ENCODE assay signal across 14 cellular contexts in genomic region chr2:23418490-23418911, GRCh38. TPM values are rescaled to one million over a fixed set of nuclear protein-coding genes. Genes with fewer than 3 reads are reported as not detected.
A peak's percentile ranks its signal among the peaks of the same experiment; 100 is the strongest.
DNase-seq lines count a peak whose midpoint lies in the region; ATAC-seq, FAIRE-seq and TF ChIP-seq lines count a peak whose summit lies in the region.
"Had no signal": no experiment of that assay in that cellular context is flagged by ENCODE, and none has a peak within 500 bp of the region (broad histone marks: within the 10 kb centered on the region; RNA-seq: fewer than 3 reads in every experiment).

No MANE protein-coding gene starts in this region.

- H4K20me1 ChIP-seq in astrocyte (ENCODE audit: insufficient read depth, low read length) (no peaks in the 10 kb centered on the region), hepatocyte (ENCODE audit: insufficient read depth, poor library complexity, severe bottlenecking) (no peaks in the 10 kb centered on the region), smooth muscle cell (ENCODE audit: low read depth) (no peaks in the 10 kb centered on the region), PC-9 (ENCODE audit: insufficient read depth) (peaks cover 3% of the 10 kb centered on the region; the same call in 1 of the 2 replicates)

- DNase-seq in HS-5 (ENCODE audit: low read depth) (peak; percentile 80), astrocyte (ENCODE audit: low read depth) (peak; percentile 52), hepatocyte (ENCODE audit: low spot score) (peak; percentile 59), smooth muscle cell (lab: John Stamatoyannopoulos, UW; ENCODE audit: unreplicated experiment) (no peak), PC-9 (no peak), lower lobe of right lung (no peak), germinal center (ENCODE audit: low spot score) (no peak), NCI-H187 treated with DMSO at 0.1 percent for 48 hours (lab: John Stamatoyannopoulos, UW) (no peak)
- DNase-seq: aorta; DMS79; GOT3; NCI-H526 treated with DMSO at 0.1 percent for 48 hours; stimulated activated naive CD4-positive, alpha-beta T cell; T-cell had no signal

- BruUV-seq in PC-9 (replicated peaks; lab: Mats Ljungman, UMichigan) = no TSS peak

- H3K4me2 ChIP-seq in astrocyte (ENCODE audit: low read length) = peak overlapping the region; percentile 49
- H3K4me2 ChIP-seq in hepatocyte = no peak overlapping the region
- peak overlapping the region; percentile 47 for H3K4me2 ChIP-seq in smooth muscle cell
- no peak overlapping the region for H3K4me2 ChIP-seq in PC-9

- no peaks in the 10 kb centered on the region for H3K9me3 Mint-ChIP-seq in astrocyte (ENCODE audit: unreplicated experiment)
- H3K9me3 Mint-ChIP-seq: T-cell had no signal

- H3K4me3 ChIP-seq in astrocyte (ENCODE audit: insufficient read depth, low read depth, low read length) (no peak overlapping the region), hepatocyte (no peak overlapping the region), smooth muscle cell (no peak overlapping the region), PC-9 (no peak overlapping the region), lower lobe of right lung (no peak overlapping the region)

- intact Hi-C loops in PC-9 (cut with micrococcal nuclease; ENCODE audit: unreplicated experiment) = no loop called here
- intact Hi-C loops in lower lobe of right lung (cut with DNase I) = no loop called here

- CTCF ChIA-PET in PC-9 (lab: Charles Lee) = no interaction called here

- TF ChIP-seq CTCF in astrocyte (IDR thresholded peaks at IDR 0.05; ENCODE audit: insufficient read depth, low read depth, low read length) = no peak
- no peak for TF ChIP-seq CTCF in hepatocyte (IDR thresholded peaks at IDR 0.05; ENCODE audit: poor library complexity)
- no peak for TF ChIP-seq CTCF in smooth muscle cell (IDR thresholded peaks at IDR 0.05; ENCODE audit: borderline replicate concordance, insufficient read depth, poor library complexity, severe bottlenecking)
- TF ChIP-seq CTCF in PC-9 (conservative IDR thresholded peaks at IDR 0.05) = no peak
- TF ChIP-seq CTCF in lower lobe of right lung (IDR thresholded peaks at IDR 0.05) = no peak

- no peaks in the 10 kb centered on the region for H3K9me2 ChIP-seq in hepatocyte (replicated peaks; ENCODE audit: insufficient read depth)
- H3K9me2 ChIP-seq in PC-9 (ENCODE audit: insufficient read depth) = no peaks in the 10 kb centered on the region

- H3K27ac Mint-ChIP-seq in astrocyte (ENCODE audit: unreplicated experiment) = no peak overlapping the region
- H3K27ac Mint-ChIP-seq: T-cell had no signal

- peaks cover 20% of the 10 kb centered on the region for H3K4me1 Mint-ChIP-seq in astrocyte (ENCODE audit: low read depth, unreplicated experiment)
- H3K4me1 Mint-ChIP-seq: T-cell had no signal

- WGBS in hepatocyte (ENCODE audit: low lambda C conversion rate, missing lambda C conversion rate) = 39% methylated on average over 6 of the region's 6 CpGs
- WGBS in smooth muscle cell (ENCODE audit: low lambda C conversion rate) = under 1% methylated on average over 6 of the region's 6 CpGs

- H2AFZ ChIP-seq in astrocyte (ENCODE audit: low read depth, low read length) (no peak overlapping the region), hepatocyte (no peak overlapping the region), smooth muscle cell (ENCODE audit: low read depth) (no peak overlapping the region), PC-9 (no peak overlapping the region)

- no peak overlapping the region for H3K4me3 Mint-ChIP-seq in astrocyte (ENCODE audit: unreplicated experiment)
- H3K4me3 Mint-ChIP-seq: T-cell had no signal

- ATAC-seq in lower lobe of right lung = no peak
- ATAC-seq: T-cell had no signal

- H3K27ac ChIP-seq in astrocyte (ENCODE audit: low read depth, low read length) (no peak overlapping the region), hepatocyte (peak overlapping the region; percentile 55), smooth muscle cell (ENCODE audit: low read depth) (peak overlapping the region; percentile 85), PC-9 (no peak overlapping the region), lower lobe of right lung (no peak overlapping the region)

- H3K9ac ChIP-seq in astrocyte (ENCODE audit: low read length) (no peak overlapping the region), smooth muscle cell (ENCODE audit: low read depth) (peak overlapping the region; percentile 45)

- peaks cover 5% of the 10 kb centered on the region for H3K36me3 Mint-ChIP-seq in astrocyte (ENCODE audit: low read depth, unreplicated experiment)
- H3K36me3 Mint-ChIP-seq: T-cell had no signal

- H3F3A ChIP-seq in smooth muscle cell (ENCODE audit: low read depth) (peaks cover 7% of the 10 kb centered on the region), PC-9 (ENCODE audit: insufficient read depth, low read depth) (no peaks in the 10 kb centered on the region; the same call in 1 of the 2 replicates)

- H3K4me1 ChIP-seq in astrocyte (ENCODE audit: insufficient read depth, low read length) (peaks cover 10% of the 10 kb centered on the region), hepatocyte (ENCODE audit: insufficient read depth) (peaks cover 8% of the 10 kb centered on the region), smooth muscle cell (ENCODE audit: low read depth) (peaks cover 28% of the 10 kb centered on the region), PC-9 (replicated peaks; ENCODE audit: insufficient read depth) (no peaks in the 10 kb centered on the region), lower lobe of right lung (no peaks in the 10 kb centered on the region)

- peaks cover 20% of the 10 kb centered on the region for H3K27me3 Mint-ChIP-seq in astrocyte (ENCODE audit: low read depth, unreplicated experiment)
- H3K27me3 Mint-ChIP-seq: T-cell had no signal

- POLR2A ChIA-PET in PC-9 (lab: Charles Lee; ENCODE audit: unreplicated experiment) = no interaction called here

- H3K79me2 ChIP-seq in astrocyte (ENCODE audit: insufficient read depth, low read length) = no peaks in the 10 kb centered on the region
- no peaks in the 10 kb centered on the region for H3K79me2 ChIP-seq in hepatocyte
- no peaks in the 10 kb centered on the region for H3K79me2 ChIP-seq in smooth muscle cell (ENCODE audit: low read depth)
- no peaks in the 10 kb centered on the region for H3K79me2 ChIP-seq in PC-9 (ENCODE audit: low read depth)

- H3K9me3 ChIP-seq in astrocyte (ENCODE audit: insufficient read depth, low read depth, low read length) = no peaks in the 10 kb centered on the region
- no peaks in the 10 kb centered on the region for H3K9me3 ChIP-seq in hepatocyte (ENCODE audit: low read depth)
- no peaks in the 10 kb centered on the region for H3K9me3 ChIP-seq in smooth muscle cell (replicated peaks; ENCODE audit: low read depth)
- no peaks in the 10 kb centered on the region for H3K9me3 ChIP-seq in PC-9 (ENCODE audit: insufficient read depth, low read depth)
- H3K9me3 ChIP-seq in lower lobe of right lung = no peaks in the 10 kb centered on the region

- no peaks in the 10 kb centered on the region for H3K36me3 ChIP-seq in astrocyte (ENCODE audit: insufficient read depth, low read length)
- no peaks in the 10 kb centered on the region for H3K36me3 ChIP-seq in hepatocyte (replicated peaks; ENCODE audit: insufficient read depth, low read depth)
- no peaks in the 10 kb centered on the region for H3K36me3 ChIP-seq in smooth muscle cell (ENCODE audit: low read depth)
- no peaks in the 10 kb centered on the region for H3K36me3 ChIP-seq in PC-9 (ENCODE audit: low read depth)
- no peaks in the 10 kb centered on the region for H3K36me3 ChIP-seq in lower lobe of right lung

- no peak for FAIRE-seq in astrocyte (lab: Jason Lieb, UNC)

- H3K27me3 ChIP-seq in astrocyte (ENCODE audit: insufficient read depth, low read length) = peaks cover 3% of the 10 kb centered on the region
- no peaks in the 10 kb centered on the region for H3K27me3 ChIP-seq in hepatocyte
- H3K27me3 ChIP-seq in smooth muscle cell (ENCODE audit: low read depth) = no peaks in the 10 kb centered on the region
- no peaks in the 10 kb centered on the region for H3K27me3 ChIP-seq in PC-9 (ENCODE audit: insufficient read depth, low read depth)
- no peaks in the 10 kb centered on the region for H3K27me3 ChIP-seq in lower lobe of right lung (ENCODE audit: low read depth)

RNA-seq across cellular contexts. Expression of gene KLHL29, which starts 33.5 kb away (rescaled TPM):
- total RNA-seq in astrocyte (4.8 and 5.5 TPM in 2 replicates), hepatocyte (3.6 and 3.8 TPM in 2 replicates), smooth muscle cell (3.1 and 3.4 TPM in 2 replicates), PC-9 (2021) (3.1 and 3.4 TPM in 2 replicates), lower lobe of right lung (12.9 TPM)
- polyA plus RNA-seq in hepatocyte (9.7 and 9.9 TPM in 2 replicates), smooth muscle cell (5.0 and 6.6 TPM in 2 replicates)

Comparison
In these comparisons a context has a peak if more than half of its experiments do, and no peak if none do; other contexts are left out.
1. DNase-seq: peak in HS-5 (single experiment), astrocyte (single experiment) and hepatocyte (single experiment); none in smooth muscle cell (single experiment), PC-9 (0 of 2), lower lobe of right lung (single experiment), germinal center (single experiment) and NCI-H187 treated with DMSO at 0.1 percent for 48 hours (single experiment).
2. H3K27ac ChIP-seq: peak in hepatocyte (single experiment) and smooth muscle cell (single experiment); none in astrocyte (single experiment), PC-9 (single experiment) and lower lobe of right lung (single experiment).
3. H3K4me2 ChIP-seq: peak in astrocyte (single experiment) and smooth muscle cell (single experiment); none in hepatocyte (single experiment) and PC-9 (single experiment).